23 cellular contexts compared by ENCODE assay signal in genomic region chr9:106928350-106928749, GRCh38.
"Had no signal": no experiment of that assay in that cellular context is flagged by ENCODE, and none has a peak within 500 bp of the region (broad histone marks: within the 10 kb centered on the region; RNA-seq: fewer than 3 reads in every experiment).

No MANE protein-coding gene starts in this region.

- H3K27me3 Mint-ChIP-seq: effector memory CD8-positive, alpha-beta T cell had no signal

- DNase-seq: dermis blood vessel endothelial cell; dorsolateral prefrontal cortex; effector CD8-positive, alpha-beta T cell; effector memory CD8-positive, alpha-beta T cell; endodermal cell; erythroblast; esophagus squamous epithelium; foreskin melanocyte; gastrocnemius medialis; heart left ventricle; hypothalamus; immature natural killer cell; left cardiac atrium; left lung; left ventricle myocardium superior; lower lobe of right lung; mesenchymal stem cell; mucosa of descending colon; naive B cell had no signal

- H2AFZ ChIP-seq: hepatocyte had no signal

- H3K9me3 ChIP-seq: esophagus squamous epithelium, gastrocnemius medialis, heart left ventricle, left lung, lower lobe of right lung, mucosa of descending colon had no signal

- H3K4me1 Mint-ChIP-seq: immature natural killer cell, naive B cell had no signal

- H3K27ac Mint-ChIP-seq: effector memory CD8-positive, alpha-beta T cell; endodermal cell; immature natural killer cell; mesothelial cell of epicardium; naive B cell had no signal

- H3K27ac ChIP-seq: coronary artery, epithelial cell of prostate, esophagus squamous epithelium, gastrocnemius medialis, hepatocyte, left lung, lower lobe of right lung had no signal

- H3K9me3 Mint-ChIP-seq: endodermal cell had no signal

- H3K4me3 Mint-ChIP-seq: effector memory CD8-positive, alpha-beta T cell; endodermal cell; immature natural killer cell; mesothelial cell of epicardium had no signal

- H3K27me3 ChIP-seq: dorsolateral prefrontal cortex, esophagus squamous epithelium, gastrocnemius medialis, heart left ventricle, hepatocyte, left lung had no signal

- H3K36me3 Mint-ChIP-seq: immature natural killer cell, naive B cell had no signal

- H3K4me3 ChIP-seq: coronary artery, esophagus squamous epithelium, gastrocnemius medialis, heart left ventricle, hepatocyte, left lung, lower lobe of right lung, mucosa of descending colon had no signal

- H3K4me2 ChIP-seq: hepatocyte had no signal
